ENCODE assay signal across 20 cellular contexts in the genomic region with DNA sequence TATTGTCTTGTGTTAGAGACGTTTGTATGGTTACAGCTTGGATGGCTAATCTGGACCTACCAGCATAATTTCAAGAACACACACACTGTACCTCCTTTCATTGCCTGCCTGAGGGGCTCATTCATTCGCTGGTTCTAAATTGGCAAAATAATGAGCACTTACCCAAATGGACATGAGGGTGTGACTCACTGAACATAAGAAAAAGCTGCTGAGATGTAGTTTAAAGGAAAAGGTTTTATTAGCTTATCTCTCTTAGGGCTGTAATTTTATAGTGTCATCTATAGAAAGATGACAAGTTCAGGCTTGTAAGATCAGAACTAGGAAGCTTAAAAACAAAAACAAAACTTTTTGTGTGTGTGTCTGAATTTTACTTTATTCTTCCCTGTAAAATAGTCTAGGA.
"Had no signal": no experiment of that assay in that cellular context is flagged by ENCODE, and none has a peak within 500 bp of the region (broad histone marks: within the 10 kb centered on the region; RNA-seq: fewer than 3 reads in every experiment).

No MANE protein-coding gene starts in this region.

- H3K4me3 ChIP-seq: coronary artery, heart left ventricle, lung, psoas muscle, thyroid gland had no signal

- H3K36me3 Mint-ChIP-seq: activated CD8-positive, alpha-beta memory T cell treated with anti-CD3 and anti-CD28 coated beads, Interleukin-2, amount 10 ng/mL, durations not matched to agents 7 days and 5 days; stimulated activated effector memory CD8-positive, alpha-beta T cell treated with anti-CD3 and anti-CD28 coated beads, Interleukin-12 subunit alpha, Interleukin-12 subunit beta, amount 100 ng/mL, for 72 hours had no signal

- H3K4me3 Mint-ChIP-seq: activated CD8-positive, alpha-beta memory T cell treated with anti-CD3 and anti-CD28 coated beads, Interleukin-2, amount 10 ng/mL, durations not matched to agents 7 days and 5 days; activated naive CD4-positive, alpha-beta T cell treated with anti-CD3 and anti-CD28 coated beads for 36 hours; activated naive CD8-positive, alpha-beta T cell treated with anti-CD3 and anti-CD28 coated beads, Interleukin-2, amount 50 U/mL, for 24 hours; immature natural killer cell; neural crest cell; stimulated activated effector memory CD8-positive, alpha-beta T cell treated with anti-CD3 and anti-CD28 coated beads, Interleukin-12 subunit alpha, Interleukin-12 subunit beta, amount 100 ng/mL, for 72 hours had no signal

- H3K9me3 ChIP-seq: psoas muscle, thyroid gland had no signal

- H3K27ac Mint-ChIP-seq: activated CD8-positive, alpha-beta memory T cell treated with anti-CD3 and anti-CD28 coated beads, Interleukin-2, amount 10 ng/mL, durations not matched to agents 7 days and 5 days; activated naive CD4-positive, alpha-beta T cell treated with anti-CD3 and anti-CD28 coated beads for 36 hours; activated naive CD8-positive, alpha-beta T cell treated with anti-CD3 and anti-CD28 coated beads, Interleukin-2, amount 50 U/mL, for 24 hours; activated T-helper 2 cell treated with anti-CD3 and anti-CD28 coated beads, Interferon-gamma antibody, Interleukin-2, Interleukin-4, amounts not matched to agents 10 μg/mL and 5 μg/mL and 100 μg/mL, durations not matched to agents 14 hours and 24 hours and 36 hours; immature natural killer cell; stimulated activated effector memory CD8-positive, alpha-beta T cell treated with anti-CD3 and anti-CD28 coated beads, Interleukin-12 subunit alpha, Interleukin-12 subunit beta, amount 100 ng/mL, for 72 hours had no signal

- H3K27ac ChIP-seq: coronary artery, heart left ventricle, psoas muscle, thyroid gland, VCaP had no signal

- H3K27me3 ChIP-seq: heart left ventricle, thyroid gland had no signal

- H3K36me3 ChIP-seq: heart left ventricle, thyroid gland had no signal

- ATAC-seq: activated CD8-positive, alpha-beta memory T cell treated with anti-CD3 and anti-CD28 coated beads, Interleukin-2, amount 10 ng/mL, durations not matched to agents 7 days and 5 days; activated naive CD8-positive, alpha-beta T cell treated with anti-CD3 and anti-CD28 coated beads, Interleukin-2, amount 50 U/mL, for 24 hours; heart left ventricle; left cardiac atrium; psoas muscle; sciatic nerve; stimulated activated effector memory CD8-positive, alpha-beta T cell treated with anti-CD3 and anti-CD28 coated beads, Interleukin-12 subunit alpha, Interleukin-12 subunit beta, amount 100 ng/mL, for 72 hours had no signal

- H3K4me1 Mint-ChIP-seq: activated CD8-positive, alpha-beta memory T cell treated with anti-CD3 and anti-CD28 coated beads, Interleukin-2, amount 10 ng/mL, durations not matched to agents 7 days and 5 days; activated naive CD8-positive, alpha-beta T cell treated with anti-CD3 and anti-CD28 coated beads, Interleukin-2, amount 50 U/mL, for 24 hours; immature natural killer cell; stimulated activated effector memory CD8-positive, alpha-beta T cell treated with anti-CD3 and anti-CD28 coated beads, Interleukin-12 subunit alpha, Interleukin-12 subunit beta, amount 100 ng/mL, for 72 hours had no signal

- H3K4me1 ChIP-seq: heart left ventricle, psoas muscle, thyroid gland had no signal

- DNase-seq: activated CD4-positive, alpha-beta T cell treated with anti-CD3 and anti-CD28 coated beads, Interleukin-2, amount 50 U/mL, for 48 hours; activated CD8-positive, alpha-beta memory T cell treated with anti-CD3 and anti-CD28 coated beads, Interleukin-2, amount 10 ng/mL, durations not matched to agents 7 days and 5 days; activated naive CD4-positive, alpha-beta T cell treated with anti-CD3 and anti-CD28 coated beads for 36 hours; activated naive CD8-positive, alpha-beta T cell treated with anti-CD3 and anti-CD28 coated beads, Interleukin-2, amount 50 U/mL, for 24 hours; activated T-cell treated with anti-CD3 and anti-CD28 coated beads, Interleukin-2, amount 50 U/mL, for 1 hour; caudate nucleus; effector CD4-positive, alpha-beta T cell; heart left ventricle; immature natural killer cell; left cardiac atrium; psoas muscle; stimulated activated CD4-positive, alpha-beta T cell treated with anti-CD3 and anti-CD28 coated beads, Interleukin-12 subunit alpha, Interleukin-12 subunit beta, amount 100 ng/mL, for 4 hours; thyroid gland had no signal
